ENCODE assay signal across 21 cellular contexts in genomic region chr9:82131072-82131471, GRCh38.
"Had no signal": no experiment of that assay in that cellular context is flagged by ENCODE, and none has a peak within 500 bp of the region (broad histone marks: within the 10 kb centered on the region; RNA-seq: fewer than 3 reads in every experiment).

No MANE protein-coding gene starts in this region.

- H3K4me1 ChIP-seq: prostate gland, right atrium auricular region, stomach, vagina had no signal

- H3K27ac Mint-ChIP-seq: naive thymus-derived CD8-positive, alpha-beta T cell had no signal

- H3K9me3 ChIP-seq: prostate gland, right atrium auricular region, thyroid gland, vagina had no signal

- H3K36me3 Mint-ChIP-seq: naive thymus-derived CD8-positive, alpha-beta T cell had no signal

- H3K4me3 Mint-ChIP-seq: naive thymus-derived CD8-positive, alpha-beta T cell had no signal

- H3K27ac ChIP-seq: dorsolateral prefrontal cortex, prostate gland, right atrium auricular region, stomach, thyroid gland, vagina had no signal

- H3K27me3 Mint-ChIP-seq: naive thymus-derived CD8-positive, alpha-beta T cell had no signal

- H3K36me3 ChIP-seq: prostate gland, right atrium auricular region, stomach, thyroid gland, vagina had no signal

- ATAC-seq: left lobe of liver; naive thymus-derived CD8-positive, alpha-beta T cell; sciatic nerve had no signal

- H3K4me2 ChIP-seq: smooth muscle cell had no signal

- DNase-seq: dorsolateral prefrontal cortex; effector CD4-positive, alpha-beta T cell; hypothalamus; kidney; mesendoderm; midbrain; naive thymus-derived CD8-positive, alpha-beta T cell; stimulated activated CD4-positive, alpha-beta T cell treated with anti-CD3 and anti-CD28 coated beads, Interleukin-12 subunit alpha, Interleukin-12 subunit beta, amount 100 ng/mL, for 4 hours; stimulated activated CD4-positive, alpha-beta T cell treated with anti-CD3 and anti-CD28 coated beads, Interleukin-1b, Interleukin-23, amount 100 ng/mL, for 48 hours; stimulated activated CD4-positive, alpha-beta T cell treated with anti-CD3 and anti-CD28 coated beads, Interleukin-4, amount 100 ng/mL, for 1 hour; stimulated activated CD8-positive, alpha-beta memory T cell treated with anti-CD3 and anti-CD28 coated beads, Interleukin-4, amount 100 ng/mL, for 48 hours; stimulated activated naive CD4-positive, alpha-beta T cell treated with Interleukin-2 at 50 U/mL for 16 hours; stomach; thyroid gland; trophoblast cell had no signal

- H3K27me3 ChIP-seq: dorsolateral prefrontal cortex, right atrium auricular region, stomach, thyroid gland, vagina had no signal

- H3K4me3 ChIP-seq: dorsolateral prefrontal cortex, prostate gland, right atrium auricular region, smooth muscle cell, stomach, thyroid gland, vagina had no signal
